In genomic region chr1:210232524-210233215, GRCh38 we compare ENCODE assay signal across 8 cellular contexts. TPM values are rescaled to one million over a fixed set of nuclear protein-coding genes. Genes with fewer than 3 reads are reported as not detected.
A peak's percentile ranks its signal among the peaks of the same experiment; 100 is the strongest.
DNase-seq lines count a peak whose midpoint lies in the region; ATAC-seq, FAIRE-seq and TF ChIP-seq lines count a peak whose summit lies in the region.

SERTAD4 (plus strand) TSS chr1:210232796; CDS start chr1:210237961, 5,165 bp downstream.

- WGBS in pancreas, 2 donors = 1% methylated on average over 47 to 79 of the region's 79 CpGs

- H3K4me3 ChIP-seq in pancreas = peak within 1 kb of the TSS; percentile 19 to 56 (median 38)

- peak within 1 kb of the TSS; percentile 24 to 53 (median 34) for H3K27ac ChIP-seq in pancreas

- H3K36me3 Mint-ChIP-seq in activated naive CD8-positive, alpha-beta T cell treated with anti-CD3 and anti-CD28 coated beads for 36 hours = no peaks in the 10 kb centered on the region

- no peak for TF ChIP-seq CTCF in pancreas (IDR thresholded peaks at IDR 0.05)

- no peak for FAIRE-seq in pancreas (lab: Jason Lieb, UNC)

- intact Hi-C loops in left cardiac atrium (cut with DNase I) = no loop called here
- intact Hi-C loops in pancreas (cut with DNase I) = no loop called here

- ATAC-seq in left cardiac atrium = peak; percentile 10 to 28
- peak; percentile 30 to 61 (median 46) for ATAC-seq in pancreas
- ATAC-seq in activated CD4-positive, CD25-positive, alpha-beta regulatory T cell treated with anti-CD3 and anti-CD28 coated beads, Interleukin-2, amount 50 U/mL, for 24 hours = no peak

- no peaks in the 10 kb centered on the region for H3K4me1 ChIP-seq in pancreas

- H3K27me3 ChIP-seq in pancreas = peaks cover 0 to 5% (median 0%) of the 10 kb centered on the region in 4 donors

- peak within 1 kb of the TSS; percentile 55 for H3K4me3 Mint-ChIP-seq in activated naive CD8-positive, alpha-beta T cell treated with anti-CD3 and anti-CD28 coated beads for 36 hours

- no peaks in the 10 kb centered on the region for H3K9me3 ChIP-seq in pancreas

- peaks cover 68% of the 10 kb centered on the region for H3K27me3 Mint-ChIP-seq in activated naive CD8-positive, alpha-beta T cell treated with anti-CD3 and anti-CD28 coated beads for 36 hours

- no peaks in the 10 kb centered on the region for H3K9me3 Mint-ChIP-seq in activated naive CD8-positive, alpha-beta T cell treated with anti-CD3 and anti-CD28 coated beads for 36 hours

- H3K27ac Mint-ChIP-seq in activated naive CD8-positive, alpha-beta T cell treated with anti-CD3 and anti-CD28 coated beads for 36 hours = no peak within 1 kb of the TSS

- no peaks in the 10 kb centered on the region for H3K36me3 ChIP-seq in pancreas

- peaks cover 1% of the 10 kb centered on the region for H3K4me1 Mint-ChIP-seq in activated naive CD8-positive, alpha-beta T cell treated with anti-CD3 and anti-CD28 coated beads for 36 hours

- DNase-seq in DMS 273 treated with DMSO at 0.1 percent for 48 hours (lab: John Stamatoyannopoulos, UW) (peak; percentile 40), NCI-H1105 treated with DMSO at 0.1 percent for 48 hours (lab: John Stamatoyannopoulos, UW) (peak; percentile 75), left cardiac atrium (peak; percentile 50), pancreas (peak; percentile 7 to 71 (median 39)), foreskin melanocyte (no peak)
- DNase-seq in activated naive CD8-positive, alpha-beta T cell treated with anti-CD3 and anti-CD28 coated beads for 36 hours = no peak
- no peak for DNase-seq in stimulated activated CD4-positive, alpha-beta T cell treated with anti-CD3 and anti-CD28 coated beads, Interleukin-1b, Interleukin-23, amount 100 ng/mL, for 48 hours

RNA-seq across cellular contexts. Expression of gene SERTAD4, which starts in this region (rescaled TPM):
- total RNA-seq in activated naive CD8-positive, alpha-beta T cell treated with anti-CD3 and anti-CD28 coated beads for 36 hours = not detected
- total RNA-seq in left cardiac atrium = 1 to 10 TPM; 5.2 to 7.0 TPM
- under 1 TPM; 0.14 to 0.97 (median 0.26) TPM for total RNA-seq in pancreas
- under 1 TPM; 0.16 to 0.34 TPM for polyA plus RNA-seq in pancreas

Comparison
In these comparisons a context has a peak if more than half of its experiments do, and no peak if none do; other contexts are left out.
1. Peak in DNase-seq, ATAC-seq, H3K4me3 ChIP-seq and H3K27ac ChIP-seq in pancreas; RNA of the gene not detected or under 1 TPM.
2. DNase-seq: peak in DMS 273 treated with DMSO at 0.1 percent for 48 hours (single experiment), NCI-H1105 treated with DMSO at 0.1 percent for 48 hours (single experiment) and left cardiac atrium (single experiment); none in activated naive CD8-positive, alpha-beta T cell treated with anti-CD3 and anti-CD28 coated beads for 36 hours (single experiment), stimulated activated CD4-positive, alpha-beta T cell treated with anti-CD3 and anti-CD28 coated beads, Interleukin-1b, Interleukin-23, amount 100 ng/mL, for 48 hours (single experiment) and foreskin melanocyte (single experiment).
3. ATAC-seq: peak in left cardiac atrium (2 of 2); none in activated CD4-positive, CD25-positive, alpha-beta regulatory T cell treated with anti-CD3 and anti-CD28 coated beads, Interleukin-2, amount 50 U/mL, for 24 hours (0 of 2).